In the genomic region with DNA sequence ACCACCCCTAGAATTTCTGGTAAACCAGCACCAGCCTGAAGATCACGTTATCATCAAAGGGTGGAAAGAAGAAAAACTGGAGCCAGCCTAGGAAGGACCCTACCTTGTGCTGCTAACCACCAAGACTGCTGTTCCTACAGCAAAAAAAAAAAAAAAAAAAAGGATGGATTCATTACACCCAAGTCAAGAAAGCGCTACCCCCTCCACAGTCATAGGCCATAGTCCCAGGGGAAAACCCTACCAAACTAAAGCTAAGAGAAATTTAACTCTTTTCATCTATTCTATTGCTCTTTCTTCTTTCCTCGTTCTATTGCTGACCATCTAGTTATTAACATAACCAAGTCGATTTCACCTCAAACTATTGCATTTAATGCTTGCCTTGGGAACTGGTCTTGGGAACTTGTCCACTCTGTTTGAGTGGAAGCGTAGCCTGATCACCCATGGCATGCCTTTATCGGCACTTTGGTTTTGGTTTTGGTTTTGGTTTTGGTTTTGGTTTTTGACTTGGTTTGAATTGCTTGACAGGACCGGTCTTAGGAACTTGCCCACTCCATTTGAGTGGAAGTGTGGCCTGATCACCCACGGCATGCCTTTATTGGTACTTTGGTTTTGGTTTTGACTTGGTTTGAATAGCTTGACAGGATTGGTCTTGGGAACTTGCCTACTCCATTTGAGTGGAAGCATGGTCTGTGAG, we compare ENCODE assay signal across 8 cellular contexts. TPM values are rescaled to one million over a fixed set of nuclear protein-coding genes. Genes with fewer than 3 reads are reported as not detected.
DNase-seq lines count a peak whose midpoint lies in the region; ATAC-seq, FAIRE-seq and TF ChIP-seq lines count a peak whose summit lies in the region.
"Not testable (repeated sequence)": the region's sequence is repeated elsewhere in the genome, so short reads cannot be mapped to it uniquely, and the experiment has no call there.

No MANE protein-coding gene starts in this region.

- intact Hi-C loops in activated T-helper 2 cell treated with anti-CD3 and anti-CD28 coated beads, Interferon-gamma antibody, Interleukin-2, Interleukin-4, amounts not matched to agents 10 μg/mL and 5 μg/mL and 100 μg/mL, durations not matched to agents 14 hours and 24 hours and 36 hours (cut with micrococcal nuclease): not testable (repeated sequence)

- H3K9me3 ChIP-seq in CD8-positive, alpha-beta memory T cell (ENCODE audit: low read length); small intestine (ENCODE audit: control insufficient read depth, low read depth): not testable (repeated sequence)

- CTCF ChIA-PET in CD8-positive, alpha-beta memory T cell (lab: Charles Lee): not testable (repeated sequence)

- POLR2A ChIA-PET in CD8-positive, alpha-beta memory T cell (lab: Charles Lee): not testable (repeated sequence)

- not testable (repeated sequence) for FAIRE-seq in small intestine (lab: Jason Lieb, UNC)

- DNase-seq in CD8-positive, alpha-beta memory T cell: peak in 1 of 5 donors; percentile 22
- DNase-seq in NAMALWA (ENCODE audit: low spot score) (peak; percentile 41), immature natural killer cell (peak; percentile 24 to 43 (median 31)), small intestine (peak; percentile 76)
- DNase-seq in activated T-helper 2 cell treated with anti-CD3 and anti-CD28 coated beads, Interferon-gamma antibody, Interleukin-2, Interleukin-4, amounts not matched to agents 10 μg/mL and 5 μg/mL and 100 μg/mL, durations not matched to agents 14 hours and 24 hours and 36 hours (ENCODE audit: low spot score): not testable (repeated sequence)

- peak overlapping the region; percentile 75 to 90 (median 78) for H3K4me3 Mint-ChIP-seq in CD8-positive, alpha-beta memory T cell
- peak overlapping the region; percentile 52 for H3K4me3 Mint-ChIP-seq in activated T-helper 2 cell treated with anti-CD3 and anti-CD28 coated beads, Interferon-gamma antibody, Interleukin-2, Interleukin-4, amounts not matched to agents 10 μg/mL and 5 μg/mL and 100 μg/mL, durations not matched to agents 14 hours and 24 hours and 36 hours (ENCODE audit: low read depth)
- H3K4me3 Mint-ChIP-seq in immature natural killer cell: peak overlapping the region; percentile 65 to 88 (median 75)

- not testable (repeated sequence) for H3K27ac ChIP-seq in CD8-positive, alpha-beta memory T cell (ENCODE audit: low read depth, low read length)
- H3K27ac ChIP-seq in VCaP (peak overlapping the region; percentile 62), small intestine (ENCODE audit: low read depth in 1 of 2, low read length in 1 of 2) (peak overlapping the region in 1 of 2 donors; percentile 11)

- peak overlapping the region; percentile 41 to 91 (median 87) for H3K27ac Mint-ChIP-seq in CD8-positive, alpha-beta memory T cell
- H3K27ac Mint-ChIP-seq in activated T-helper 2 cell treated with anti-CD3 and anti-CD28 coated beads, Interferon-gamma antibody, Interleukin-2, Interleukin-4, amounts not matched to agents 10 μg/mL and 5 μg/mL and 100 μg/mL, durations not matched to agents 14 hours and 24 hours and 36 hours: not testable (repeated sequence)
- peak overlapping the region; percentile 62 to 87 (median 78) for H3K27ac Mint-ChIP-seq in immature natural killer cell

- not testable (repeated sequence) for H3K4me3 ChIP-seq in CD8-positive, alpha-beta memory T cell (ENCODE audit: low read length); small intestine (ENCODE audit: low read depth in 1 of 2, low read length in 2 of 2)

- WGBS in small intestine, 3 donors: 36 to 64% (median 41%) methylated on average over 8 of the region's 8 CpGs

- not testable (repeated sequence) for H3K27me3 Mint-ChIP-seq in CD8-positive, alpha-beta memory T cell; activated T-helper 2 cell treated with anti-CD3 and anti-CD28 coated beads, Interferon-gamma antibody, Interleukin-2, Interleukin-4, amounts not matched to agents 10 μg/mL and 5 μg/mL and 100 μg/mL, durations not matched to agents 14 hours and 24 hours and 36 hours (ENCODE audit: low read depth); immature natural killer cell (ENCODE audit: low read depth in 3 of 3)

- TF ChIP-seq CTCF in VCaP (conservative IDR thresholded peaks at IDR 0.05): not testable (repeated sequence)

- not testable (repeated sequence) for H3K36me3 Mint-ChIP-seq in CD8-positive, alpha-beta memory T cell; activated T-helper 2 cell treated with anti-CD3 and anti-CD28 coated beads, Interferon-gamma antibody, Interleukin-2, Interleukin-4, amounts not matched to agents 10 μg/mL and 5 μg/mL and 100 μg/mL, durations not matched to agents 14 hours and 24 hours and 36 hours (ENCODE audit: low read depth); immature natural killer cell

- not testable (repeated sequence) for H3K4me1 ChIP-seq in CD8-positive, alpha-beta memory T cell (ENCODE audit: insufficient read depth, low read length); small intestine (ENCODE audit: control insufficient read depth in 2 of 2, insufficient read depth in 1 of 2, low read depth in 1 of 2, low read length in 1 of 2)

- H3K4me1 Mint-ChIP-seq in CD8-positive, alpha-beta memory T cell: peaks cover 12 to 20% (median 14%) of the 10 kb centered on the region in 3 donors
- H3K4me1 Mint-ChIP-seq in activated T-helper 2 cell treated with anti-CD3 and anti-CD28 coated beads, Interferon-gamma antibody, Interleukin-2, Interleukin-4, amounts not matched to agents 10 μg/mL and 5 μg/mL and 100 μg/mL, durations not matched to agents 14 hours and 24 hours and 36 hours (ENCODE audit: low read depth): peaks cover 12% of the 10 kb centered on the region
- H3K4me1 Mint-ChIP-seq in immature natural killer cell: peaks cover 17 to 22% of the 10 kb centered on the region in 2 donors

- ATAC-seq in GM19351 (IDR thresholded peaks at IDR 0.05; ENCODE audit: unreplicated experiment) (peak; percentile 62), HG02970 (IDR thresholded peaks at IDR 0.05; ENCODE audit: low FRiP score, unreplicated experiment) (peak; percentile 53)

- H3K27me3 ChIP-seq in CD8-positive, alpha-beta memory T cell (ENCODE audit: insufficient read depth, low read length, poor library complexity, severe bottlenecking); small intestine (ENCODE audit: control insufficient read depth in 2 of 2, insufficient read depth in 2 of 2, low read length in 2 of 2): not testable (repeated sequence)

- not testable (repeated sequence) for H3K36me3 ChIP-seq in CD8-positive, alpha-beta memory T cell (ENCODE audit: insufficient read depth, low read length); small intestine (ENCODE audit: control insufficient read depth in 2 of 2, insufficient read depth in 2 of 2, low read length in 2 of 2)

- not testable (repeated sequence) for H3K9me3 Mint-ChIP-seq in CD8-positive, alpha-beta memory T cell; activated T-helper 2 cell treated with anti-CD3 and anti-CD28 coated beads, Interferon-gamma antibody, Interleukin-2, Interleukin-4, amounts not matched to agents 10 μg/mL and 5 μg/mL and 100 μg/mL, durations not matched to agents 14 hours and 24 hours and 36 hours; immature natural killer cell

RNA-seq across cellular contexts. Expression of a gene that starts 6.6 kb away (rescaled TPM):
- total RNA-seq in CD8-positive, alpha-beta memory T cell: 1 to 10 TPM; 8.4 to 8.5 TPM
- polyA plus RNA-seq in CD8-positive, alpha-beta memory T cell: 7.6 TPM
- 9.6 and 10.7 TPM in 2 replicates for total RNA-seq in activated T-helper 2 cell treated with anti-CD3 and anti-CD28 coated beads, Interferon-gamma antibody, Interleukin-2, Interleukin-4, amounts not matched to agents 10 μg/mL and 5 μg/mL and 100 μg/mL, durations not matched to agents 14 hours and 24 hours and 36 hours
- polyA plus RNA-seq in immature natural killer cell (10 to 100 TPM in 1 of 3 donors, 1 to 10 TPM in 2; 1.4 to 10.2 (median 4.1) TPM), small intestine (10 to 100 TPM in 2 of 3 donors, 1 to 10 TPM in 1; 8.9 to 23.5 (median 12.7) TPM)
